In the genomic region with DNA sequence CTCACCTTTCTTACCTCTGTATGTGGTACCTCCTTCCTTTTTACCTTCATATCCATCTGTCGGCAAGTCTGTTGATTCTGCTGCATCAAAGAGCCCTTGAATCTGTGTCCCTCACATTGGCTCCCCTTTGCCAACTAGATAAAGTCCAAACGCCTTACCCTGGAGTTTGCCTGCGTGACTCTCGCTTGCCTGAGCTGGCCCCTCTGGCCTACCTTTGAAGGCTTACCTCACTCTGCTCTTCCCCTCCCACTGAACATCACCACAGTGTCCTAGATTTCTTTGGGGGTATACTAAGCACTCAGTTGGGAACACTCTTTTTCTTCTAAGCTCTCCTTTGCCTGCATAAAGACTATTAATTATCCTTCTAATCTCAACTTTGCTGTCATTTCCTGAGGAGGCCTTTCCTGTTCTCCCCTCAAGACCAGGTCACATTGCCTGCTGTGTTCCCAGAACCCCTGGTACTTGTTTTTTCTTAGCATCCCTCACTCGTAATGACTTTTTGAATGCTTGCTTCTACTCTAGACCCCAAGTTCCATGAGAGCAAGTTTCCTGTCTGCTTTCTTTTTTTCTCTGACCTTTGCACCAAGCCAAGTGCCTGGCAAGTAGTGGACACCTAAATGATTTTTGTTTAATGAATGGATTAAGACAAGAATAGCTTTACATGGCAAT, we compare ENCODE assay signal across 1 cellular context.
TF ChIP-seq lines count a peak whose summit lies in the region.

No MANE protein-coding gene starts in this region.

TF ChIP-seq in WTC11, 78 proteins besides CTCF, POLR2A, EP300 and RAD21 (continued from another document):
- TF ChIP-seq, protein P1, sequence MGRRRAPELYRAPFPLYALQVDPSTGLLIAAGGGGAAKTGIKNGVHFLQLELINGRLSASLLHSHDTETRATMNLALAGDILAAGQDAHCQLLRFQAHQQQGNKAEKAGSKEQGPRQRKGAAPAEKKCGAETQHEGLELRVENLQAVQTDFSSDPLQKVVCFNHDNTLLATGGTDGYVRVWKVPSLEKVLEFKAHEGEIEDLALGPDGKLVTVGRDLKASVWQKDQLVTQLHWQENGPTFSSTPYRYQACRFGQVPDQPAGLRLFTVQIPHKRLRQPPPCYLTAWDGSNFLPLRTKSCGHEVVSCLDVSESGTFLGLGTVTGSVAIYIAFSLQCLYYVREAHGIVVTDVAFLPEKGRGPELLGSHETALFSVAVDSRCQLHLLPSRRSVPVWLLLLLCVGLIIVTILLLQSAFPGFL (CRISPR knock-in tag; IDR thresholded peaks at IDR 0.05; ENCODE audit: borderline replicate concordance): no peak
- TF ChIP-seq, protein P2, sequence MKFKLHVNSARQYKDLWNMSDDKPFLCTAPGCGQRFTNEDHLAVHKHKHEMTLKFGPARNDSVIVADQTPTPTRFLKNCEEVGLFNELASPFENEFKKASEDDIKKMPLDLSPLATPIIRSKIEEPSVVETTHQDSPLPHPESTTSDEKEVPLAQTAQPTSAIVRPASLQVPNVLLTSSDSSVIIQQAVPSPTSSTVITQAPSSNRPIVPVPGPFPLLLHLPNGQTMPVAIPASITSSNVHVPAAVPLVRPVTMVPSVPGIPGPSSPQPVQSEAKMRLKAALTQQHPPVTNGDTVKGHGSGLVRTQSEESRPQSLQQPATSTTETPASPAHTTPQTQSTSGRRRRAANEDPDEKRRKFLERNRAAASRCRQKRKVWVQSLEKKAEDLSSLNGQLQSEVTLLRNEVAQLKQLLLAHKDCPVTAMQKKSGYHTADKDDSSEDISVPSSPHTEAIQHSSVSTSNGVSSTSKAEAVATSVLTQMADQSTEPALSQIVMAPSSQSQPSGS (CRISPR knock-in tag; IDR thresholded peaks at IDR 0.05; ENCODE audit: borderline replicate concordance, low read depth): no peak
- TF ChIP-seq, protein P3, sequence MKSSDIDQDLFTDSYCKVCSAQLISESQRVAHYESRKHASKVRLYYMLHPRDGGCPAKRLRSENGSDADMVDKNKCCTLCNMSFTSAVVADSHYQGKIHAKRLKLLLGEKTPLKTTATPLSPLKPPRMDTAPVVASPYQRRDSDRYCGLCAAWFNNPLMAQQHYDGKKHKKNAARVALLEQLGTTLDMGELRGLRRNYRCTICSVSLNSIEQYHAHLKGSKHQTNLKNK (CRISPR knock-in tag; IDR thresholded peaks at IDR 0.05): no peak
